In genomic region chr2:65053199-65053598, GRCh38 we compare ENCODE assay signal across 9 cellular contexts. TPM values are rescaled to one million over a fixed set of nuclear protein-coding genes. Genes with fewer than 3 reads are reported as not detected.
DNase-seq lines count a peak whose midpoint lies in the region; ATAC-seq lines count a peak whose summit lies in the region.
"Had no signal": no experiment of that assay in that cellular context is flagged by ENCODE, and none has a peak within 500 bp of the region (broad histone marks: within the 10 kb centered on the region; RNA-seq: fewer than 3 reads in every experiment).

No MANE protein-coding gene starts in this region.

- POLR2A ChIA-PET in naive thymus-derived CD4-positive, alpha-beta T cell (lab: Charles Lee), result interaction anchor here (1.0 to 1.5 kb wide), 2 partner anchors 12 to 76 kb away, joined by 3 to 5 read pairs; no protein-coding TSS in a partner anchor

- DNase-seq in NK-92 treated with Interleukin-12 subunit alpha and Interleukin-12 subunit beta, amount 100 ng/mL, for 24 hours (lab: John Stamatoyannopoulos, UW), result peak; percentile 34
- DNase-seq in NK-92 (lab: John Stamatoyannopoulos, UW; ENCODE audit: unreplicated experiment) (no peak), NAMALWA (ENCODE audit: low spot score) (peak; percentile 50), NCI-H345 treated with DMSO at 0.1 percent for 48 hours (lab: John Stamatoyannopoulos, UW; ENCODE audit: unreplicated experiment) (no peak), SHP77 treated with DMSO at 0.1 percent for 48 hours (lab: John Stamatoyannopoulos, UW) (no peak), NCI-H187 treated with DMSO at 0.1 percent for 48 hours (lab: John Stamatoyannopoulos, UW) (no peak)
- DNase-seq in naive thymus-derived CD4-positive, alpha-beta T cell, result peak in 5 of 9 donors; percentile 26 to 50 (median 32)

- no peak overlapping the region for H3K4me3 ChIP-seq in naive thymus-derived CD4-positive, alpha-beta T cell (ENCODE audit: low read length)

- no peaks in the 10 kb centered on the region for H3K27me3 ChIP-seq in naive thymus-derived CD4-positive, alpha-beta T cell (ENCODE audit: control insufficient read depth in 2 of 2, insufficient read depth in 2 of 2, low read length in 2 of 2)

- H3K36me3 Mint-ChIP-seq in naive thymus-derived CD4-positive, alpha-beta T cell, result peaks cover 0 to 20% (median 4%) of the 10 kb centered on the region in 5 donors

- intact Hi-C loops in naive thymus-derived CD4-positive, alpha-beta T cell (cut with micrococcal nuclease), result loop anchor here in 1 of 2 donors (1.0 to 10.0 kb wide), 3 partner anchors 136 to 728 kb away; no protein-coding TSS in a partner anchor

- H3K9me3 Mint-ChIP-seq in naive thymus-derived CD4-positive, alpha-beta T cell, result peaks cover 0 to 1% (median 0%) of the 10 kb centered on the region in 11 donors

- H3K36me3 ChIP-seq in naive thymus-derived CD4-positive, alpha-beta T cell (ENCODE audit: control insufficient read depth in 2 of 3, insufficient read depth in 3 of 3, low read length in 3 of 3), result no peaks in the 10 kb centered on the region

- no peak overlapping the region for H3K27ac ChIP-seq in naive thymus-derived CD4-positive, alpha-beta T cell (ENCODE audit: low read depth, low read length)
- H3K27ac ChIP-seq: 22Rv1 had no signal

- H3K4me3 Mint-ChIP-seq in naive thymus-derived CD4-positive, alpha-beta T cell, result peak overlapping the region in 9 of 10 donors; percentile 37 to 93 (median 51)

- peaks cover 7 to 29% of the 10 kb centered on the region in 2 donors for H3K4me1 ChIP-seq in naive thymus-derived CD4-positive, alpha-beta T cell (ENCODE audit: control insufficient read depth in 2 of 2, insufficient read depth in 2 of 2, low read length in 2 of 2)

- H3K4me1 Mint-ChIP-seq in naive thymus-derived CD4-positive, alpha-beta T cell, result peaks cover 30 to 53% (median 43%) of the 10 kb centered on the region in 7 donors

- H3K27me3 Mint-ChIP-seq in naive thymus-derived CD4-positive, alpha-beta T cell, result peaks cover 0 to 6% (median 0%) of the 10 kb centered on the region in 5 donors

- peak overlapping the region; percentile 7 to 77 (median 55) for H3K27ac Mint-ChIP-seq in naive thymus-derived CD4-positive, alpha-beta T cell

- peak; percentile 43 for ATAC-seq in HG02623 (IDR thresholded peaks at IDR 0.05; ENCODE audit: unreplicated experiment)
- peak; percentile 9 for ATAC-seq in naive thymus-derived CD4-positive, alpha-beta T cell

- H3K9me3 ChIP-seq in naive thymus-derived CD4-positive, alpha-beta T cell (ENCODE audit: control insufficient read depth in 2 of 3, low read length in 3 of 3), result no peaks in the 10 kb centered on the region

- CTCF ChIA-PET in naive thymus-derived CD4-positive, alpha-beta T cell (lab: Charles Lee), result interaction anchor here (0.8 to 1.7 kb wide), 2 partner anchors 11 to 136 kb away, joined by 3 to 8 read pairs; no protein-coding TSS in a partner anchor

RNA-seq across cellular contexts. Expression of gene CEP68, which starts 3.0 kb away (rescaled TPM):
- total RNA-seq in naive thymus-derived CD4-positive, alpha-beta T cell, result 10 to 100 TPM in 4 of 5 experiments, 1 to 10 TPM in 1; 8.5 to 52.0 (median 20.8) TPM
- polyA plus RNA-seq in naive thymus-derived CD4-positive, alpha-beta T cell, result 10 to 100 TPM; 25.6 to 36.0 TPM

Comparison
In these comparisons a context has a peak if more than half of its experiments do, and no peak if none do; other contexts are left out.
1. DNase-seq: peak in NK-92 treated with Interleukin-12 subunit alpha and Interleukin-12 subunit beta, amount 100 ng/mL, for 24 hours (single experiment), NAMALWA (single experiment) and naive thymus-derived CD4-positive, alpha-beta T cell (5 of 9); none in NK-92 (single experiment), NCI-H345 treated with DMSO at 0.1 percent for 48 hours (single experiment), SHP77 treated with DMSO at 0.1 percent for 48 hours (single experiment) and NCI-H187 treated with DMSO at 0.1 percent for 48 hours (single experiment).